Comparison of ENCODE assay signal across 9 cellular contexts in the genomic region with DNA sequence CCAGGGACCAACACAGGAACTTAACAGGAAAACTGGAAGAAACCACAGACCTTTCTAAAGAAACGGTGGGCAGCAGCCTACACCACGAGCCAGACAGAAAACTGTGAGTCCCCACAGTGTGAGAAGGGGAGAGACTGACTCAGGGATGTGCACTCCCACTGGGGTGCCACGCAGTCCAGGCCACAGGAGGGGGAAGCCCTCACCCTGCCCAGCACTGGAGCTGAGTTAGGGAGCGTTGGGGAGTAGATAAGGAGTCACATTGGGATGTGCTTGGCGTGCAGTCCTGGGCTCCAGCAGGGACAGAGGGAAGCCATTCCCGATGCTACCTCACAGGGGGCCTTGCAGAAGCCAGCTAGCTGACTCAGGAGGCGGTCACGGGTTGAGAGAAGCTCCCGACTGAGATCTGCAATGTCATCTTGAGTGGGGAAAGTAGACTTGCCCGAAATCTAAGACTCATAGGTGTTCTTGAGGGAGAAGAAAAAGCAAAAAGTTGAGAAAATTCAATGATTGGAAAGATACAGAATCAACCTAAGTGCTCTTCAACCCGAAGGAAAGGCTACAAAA. TPM values are rescaled to one million over a fixed set of nuclear protein-coding genes. Genes with fewer than 3 reads are reported as not detected.
DNase-seq lines count a peak whose midpoint lies in the region; ATAC-seq lines count a peak whose summit lies in the region.
"Had no signal": no experiment of that assay in that cellular context is flagged by ENCODE, and none has a peak within 500 bp of the region (broad histone marks: within the 10 kb centered on the region; RNA-seq: fewer than 3 reads in every experiment).

No MANE protein-coding gene starts in this region.

- no peak overlapping the region for H2BK5ac ChIP-seq in mesendoderm (ENCODE audit: low read length)

- no peaks in the 10 kb centered on the region for H3K36me3 Mint-ChIP-seq in T-helper 2 cell treated with Interferon-gamma antibody and Interleukin-4, amounts not matched to agents 5 μg/mL and 100 μg/mL, for 36 hours (ENCODE audit: low read depth)
- H3K36me3 Mint-ChIP-seq in activated naive CD8-positive, alpha-beta T cell treated with anti-CD3 and anti-CD28 coated beads, Interleukin-2, amount 50 U/mL, for 24 hours (ENCODE audit: low read depth) = peaks cover 10% of the 10 kb centered on the region

- no peak overlapping the region for H4K8ac ChIP-seq in mesendoderm (ENCODE audit: low read depth, low read length)

- no peak overlapping the region for H3K4ac ChIP-seq in mesendoderm (ENCODE audit: low read depth, low read length)

- no peak overlapping the region for H3K27ac ChIP-seq in mesendoderm (ENCODE audit: low read depth, low read length)
- H3K27ac ChIP-seq: cardiac muscle cell had no signal

- DNase-seq in GF-D8 (lab: John Stamatoyannopoulos, UW) (peak; percentile 17), NCI-H345 treated with DMSO at 0.1 percent for 48 hours (lab: John Stamatoyannopoulos, UW; ENCODE audit: unreplicated experiment) (no peak), epidermal melanocyte (ENCODE audit: insufficient read length, low spot score) (no peak), NCI-H510A (lab: John Stamatoyannopoulos, UW) (no peak), mesendoderm (no peak)
- DNase-seq in T-helper 2 cell treated with Interferon-gamma antibody and Interleukin-4, amounts not matched to agents 5 μg/mL and 100 μg/mL, for 36 hours (ENCODE audit: low spot score) = peak; percentile 77
- peak; percentile 76 for DNase-seq in activated naive CD8-positive, alpha-beta T cell treated with anti-CD3 and anti-CD28 coated beads, Interleukin-2, amount 50 U/mL, for 24 hours
- peak; percentile 47 to 81 for DNase-seq in stimulated activated CD4-positive, alpha-beta T cell treated with anti-CD3 and anti-CD28 coated beads, Interleukin-4, amount 100 ng/mL, for 4 hours

- H3K79me2 ChIP-seq in mesendoderm (ENCODE audit: control insufficient read depth, insufficient read depth, low read length) = no peaks in the 10 kb centered on the region

- H2BK15ac ChIP-seq in mesendoderm (replicated peaks; ENCODE audit: low read depth) = no peak overlapping the region

- H3K4me1 ChIP-seq in mesendoderm (ENCODE audit: control insufficient read depth, low read depth, low read length) = no peaks in the 10 kb centered on the region

- peaks cover 51% of the 10 kb centered on the region for H3K4me1 Mint-ChIP-seq in T-helper 2 cell treated with Interferon-gamma antibody and Interleukin-4, amounts not matched to agents 5 μg/mL and 100 μg/mL, for 36 hours (ENCODE audit: low read depth)
- peaks cover 70% of the 10 kb centered on the region for H3K4me1 Mint-ChIP-seq in activated naive CD8-positive, alpha-beta T cell treated with anti-CD3 and anti-CD28 coated beads, Interleukin-2, amount 50 U/mL, for 24 hours

- no peak overlapping the region for H3K4me3 ChIP-seq in mesendoderm (ENCODE audit: low read length)
- H3K4me3 ChIP-seq: cardiac muscle cell had no signal

- H3K27me3 Mint-ChIP-seq in T-helper 2 cell treated with Interferon-gamma antibody and Interleukin-4, amounts not matched to agents 5 μg/mL and 100 μg/mL, for 36 hours (ENCODE audit: low read depth) = no peaks in the 10 kb centered on the region
- H3K27me3 Mint-ChIP-seq in activated naive CD8-positive, alpha-beta T cell treated with anti-CD3 and anti-CD28 coated beads, Interleukin-2, amount 50 U/mL, for 24 hours = peaks cover 7% of the 10 kb centered on the region

- no peaks in the 10 kb centered on the region for H3K27me3 ChIP-seq in mesendoderm (ENCODE audit: insufficient read depth, low read length, poor library complexity)
- H3K27me3 ChIP-seq: cardiac muscle cell had no signal

- ATAC-seq in activated naive CD8-positive, alpha-beta T cell treated with anti-CD3 and anti-CD28 coated beads, Interleukin-2, amount 50 U/mL, for 24 hours = peak; percentile 74

- no peak overlapping the region for H3K56ac ChIP-seq in mesendoderm (ENCODE audit: low read length)

- no peak overlapping the region for H4K5ac ChIP-seq in mesendoderm (ENCODE audit: low read length)

- H2AK5ac ChIP-seq in mesendoderm (ENCODE audit: low read length) = no peak overlapping the region

- H2BK120ac ChIP-seq in mesendoderm (ENCODE audit: low read depth, low read length) = no peak overlapping the region

- H3K18ac ChIP-seq in mesendoderm (ENCODE audit: low read length) = no peak overlapping the region

- H3K4me2 ChIP-seq in mesendoderm (ENCODE audit: low read length) = no peak overlapping the region

- H3K79me1 ChIP-seq in mesendoderm (ENCODE audit: low read length) = no peaks in the 10 kb centered on the region

- H3K9me3 Mint-ChIP-seq in T-helper 2 cell treated with Interferon-gamma antibody and Interleukin-4, amounts not matched to agents 5 μg/mL and 100 μg/mL, for 36 hours = peaks cover 5% of the 10 kb centered on the region
- H3K9me3 Mint-ChIP-seq in activated naive CD8-positive, alpha-beta T cell treated with anti-CD3 and anti-CD28 coated beads, Interleukin-2, amount 50 U/mL, for 24 hours = peaks cover 7% of the 10 kb centered on the region

- no peak overlapping the region for H3K9ac ChIP-seq in mesendoderm (ENCODE audit: low read length)

- H3K27ac Mint-ChIP-seq in T-helper 2 cell treated with Interferon-gamma antibody and Interleukin-4, amounts not matched to agents 5 μg/mL and 100 μg/mL, for 36 hours = peak overlapping the region; percentile 89
- peak overlapping the region; percentile 100 for H3K27ac Mint-ChIP-seq in activated naive CD8-positive, alpha-beta T cell treated with anti-CD3 and anti-CD28 coated beads, Interleukin-2, amount 50 U/mL, for 24 hours

- no peaks in the 10 kb centered on the region for H3K36me3 ChIP-seq in mesendoderm (ENCODE audit: control insufficient read depth, insufficient read depth, low read length)
- H3K36me3 ChIP-seq: cardiac muscle cell had no signal

- H3K23ac ChIP-seq in mesendoderm (ENCODE audit: low read length) = no peak overlapping the region

- no CpG with 5 or more reads among the region's 11 CpGs for WGBS in mesendoderm (ENCODE audit: extremely low coverage, insufficient coverage, low lambda C conversion rate)

- H3K4me3 Mint-ChIP-seq in T-helper 2 cell treated with Interferon-gamma antibody and Interleukin-4, amounts not matched to agents 5 μg/mL and 100 μg/mL, for 36 hours = peak overlapping the region; percentile 90
- H3K4me3 Mint-ChIP-seq in activated naive CD8-positive, alpha-beta T cell treated with anti-CD3 and anti-CD28 coated beads, Interleukin-2, amount 50 U/mL, for 24 hours = peak overlapping the region; percentile 78

RNA-seq across cellular contexts. Expression of gene SIGLEC8, which starts 17.3 kb away (rescaled TPM):
- polyA plus RNA-seq in mesendoderm (2013, experiment 1 of 2) = not detected
- not detected for polyA plus RNA-seq in mesendoderm (2013, experiment 2 of 2)
- polyA plus RNA-seq: cardiac muscle cell had no signal

RNA-seq across cellular contexts. Expression of gene SIGLEC10, which starts 23.5 kb away (rescaled TPM):
- polyA plus RNA-seq in mesendoderm (2013, experiment 1 of 2) = 0.03 TPM
- 0.01 TPM for polyA plus RNA-seq in mesendoderm (2013, experiment 2 of 2)

RNA-seq across cellular contexts. Expression of gene CEACAM18, which starts 37.4 kb away (rescaled TPM):
- not detected for polyA plus RNA-seq in mesendoderm (2013, experiment 1 of 2)
- not detected for polyA plus RNA-seq in mesendoderm (2013, experiment 2 of 2)
- polyA plus RNA-seq: cardiac muscle cell had no signal

RNA-seq across cellular contexts. Expression of gene C19orf84, which starts 50.5 kb away (rescaled TPM):
- 4.2 TPM for polyA plus RNA-seq in mesendoderm (2013, experiment 1 of 2)
- polyA plus RNA-seq in mesendoderm (2013, experiment 2 of 2) = 4.6 TPM
- polyA plus RNA-seq: cardiac muscle cell had no signal

RNA-seq across cellular contexts. Expression of gene LIM2, which starts 53.2 kb away (rescaled TPM):
- polyA plus RNA-seq in mesendoderm (2013, experiment 1 of 2) = not detected
- polyA plus RNA-seq in mesendoderm (2013, experiment 2 of 2) = not detected
- polyA plus RNA-seq: cardiac muscle cell had no signal

Comparison
In these comparisons a context has a peak if more than half of its experiments do, and no peak if none do; other contexts are left out.
1. DNase-seq: peak in GF-D8 (single experiment), T-helper 2 cell treated with Interferon-gamma antibody and Interleukin-4, amounts not matched to agents 5 μg/mL and 100 μg/mL, for 36 hours (single experiment), activated naive CD8-positive, alpha-beta T cell treated with anti-CD3 and anti-CD28 coated beads, Interleukin-2, amount 50 U/mL, for 24 hours (single experiment) and stimulated activated CD4-positive, alpha-beta T cell treated with anti-CD3 and anti-CD28 coated beads, Interleukin-4, amount 100 ng/mL, for 4 hours (2 of 2); none in NCI-H345 treated with DMSO at 0.1 percent for 48 hours (single experiment), epidermal melanocyte (single experiment), NCI-H510A (single experiment) and mesendoderm (single experiment).